22 cellular contexts compared by ENCODE assay signal in the genomic region with DNA sequence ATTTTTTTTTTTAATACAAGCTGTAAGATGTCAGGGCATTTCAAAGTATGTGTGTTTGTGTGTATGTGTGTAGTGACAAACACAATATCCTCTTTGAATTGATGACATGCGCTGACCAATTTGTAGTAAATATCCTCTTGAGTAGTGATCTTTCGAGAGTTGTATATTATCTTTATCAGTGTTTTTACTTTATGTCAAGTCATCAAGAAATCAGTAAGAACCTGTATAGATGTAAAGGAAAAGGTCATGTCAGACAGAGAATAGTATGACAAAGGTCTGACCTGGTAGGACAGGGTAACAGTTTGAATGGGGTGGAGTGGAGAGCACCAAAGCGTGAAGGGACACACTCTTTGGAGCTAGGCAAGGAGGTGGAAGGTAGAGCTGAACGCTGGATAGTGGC.
DNase-seq lines count a peak whose midpoint lies in the region; ATAC-seq, FAIRE-seq and TF ChIP-seq lines count a peak whose summit lies in the region.
"Had no signal": no experiment of that assay in that cellular context is flagged by ENCODE, and none has a peak within 500 bp of the region (broad histone marks: within the 10 kb centered on the region; RNA-seq: fewer than 3 reads in every experiment).

No MANE protein-coding gene starts in this region.

- H3K4me2 ChIP-seq in A549 (no peak overlapping the region), K562 (ENCODE audit: insufficient read depth, low read length) (no peak overlapping the region)
- H3K4me2 ChIP-seq: BLaER1 treated with 17β-estradiol and CSF1 and Interleukin-3, amounts not matched to agents 10 nM and 100 nM had no signal

- peaks cover 7% of the 10 kb centered on the region for H3K36me3 Mint-ChIP-seq in progenitor cell of endocrine pancreas (ENCODE audit: insufficient read depth)
- H3K36me3 Mint-ChIP-seq in activated naive CD8-positive, alpha-beta T cell treated with anti-CD3 and anti-CD28 coated beads, Interleukin-2, amount 50 U/mL, for 24 hours (ENCODE audit: low read depth): no peaks in the 10 kb centered on the region
- H3K36me3 Mint-ChIP-seq: CD8-positive, alpha-beta T cell had no signal

- peak overlapping the region; percentile 28 for H3K27ac Mint-ChIP-seq in progenitor cell of endocrine pancreas
- no peak overlapping the region for H3K27ac Mint-ChIP-seq in activated naive CD8-positive, alpha-beta T cell treated with anti-CD3 and anti-CD28 coated beads, Interleukin-2, amount 50 U/mL, for 24 hours
- H3K27ac Mint-ChIP-seq: B cell; CD4-positive, alpha-beta T cell; CD8-positive, alpha-beta T cell had no signal

- POLR2A ChIA-PET in A549 (lab: Yijun Ruan, JAX) (no interaction called here), K562 (lab: Yijun Ruan, JAX) (no interaction called here)

- intact Hi-C loops in K562 (cut with micrococcal nuclease): no loop called here

- FAIRE-seq in A549 (lab: Jason Lieb, UNC) (no peak), D721Med (lab: Jason Lieb, UNC) (peak; percentile 87), K562 (lab: Jason Lieb, UNC) (no peak)
- FAIRE-seq: GM12891, GM19239 had no signal

- peaks cover 14% of the 10 kb centered on the region for H3K9me3 Mint-ChIP-seq in progenitor cell of endocrine pancreas (ENCODE audit: low read depth)
- peaks cover 11% of the 10 kb centered on the region for H3K9me3 Mint-ChIP-seq in activated naive CD8-positive, alpha-beta T cell treated with anti-CD3 and anti-CD28 coated beads, Interleukin-2, amount 50 U/mL, for 24 hours

- H2AFZ ChIP-seq in K562 (ENCODE audit: low read depth, low read length): no peak overlapping the region

- H3K4me1 Mint-ChIP-seq in progenitor cell of endocrine pancreas (ENCODE audit: low read depth): peaks cover 32% of the 10 kb centered on the region
- H3K4me1 Mint-ChIP-seq in activated naive CD8-positive, alpha-beta T cell treated with anti-CD3 and anti-CD28 coated beads, Interleukin-2, amount 50 U/mL, for 24 hours: no peaks in the 10 kb centered on the region
- H3K4me1 Mint-ChIP-seq: B cell had no signal

- BruUV-seq in K562 (replicated peaks; lab: Mats Ljungman, UMichigan): no TSS peak

- TF ChIP-seq RAD21 in A549 (conservative IDR thresholded peaks at IDR 0.05 in 1 of 2, IDR thresholded peaks at IDR 0.05 in 1 of 2): no peak
- no peak for TF ChIP-seq RAD21 in K562 (CRISPR knock-in tag; conservative IDR thresholded peaks at IDR 0.05 in 1 of 2, IDR thresholded peaks at IDR 0.05 in 1 of 2)

- DNase-seq in A549 (ENCODE audit: low read depth in 1 of 2, low spot score in 1 of 2) (no peak), D721Med (ENCODE audit: insufficient read length, low spot score) (no peak), K562 (ENCODE audit: extremely low read depth in 1 of 4, low spot score in 3 of 4) (no peak), progenitor cell of endocrine pancreas (ENCODE audit: low spot score, unreplicated experiment) (no peak)
- no peak for DNase-seq in activated naive CD8-positive, alpha-beta T cell treated with anti-CD3 and anti-CD28 coated beads, Interleukin-2, amount 50 U/mL, for 24 hours
- DNase-seq in stimulated activated CD4-positive, alpha-beta T cell treated with anti-CD3 and anti-CD28 coated beads, Interleukin-15, amount 100 ng/mL, for 24 hours: no peak
- DNase-seq: 8988T; AML-193; Caco-2; Calu3; CD4-positive, alpha-beta T cell; CD8-positive, alpha-beta T cell; DMS 273 treated with DMSO at 0.1 percent for 48 hours; DMS153; DMS79 treated with DMSO at 0.1 percent for 48 hours; GF-D8 had no signal

- no peaks in the 10 kb centered on the region for H3K27me3 Mint-ChIP-seq in progenitor cell of endocrine pancreas
- no peaks in the 10 kb centered on the region for H3K27me3 Mint-ChIP-seq in activated naive CD8-positive, alpha-beta T cell treated with anti-CD3 and anti-CD28 coated beads, Interleukin-2, amount 50 U/mL, for 24 hours
- H3K27me3 Mint-ChIP-seq: B cell; CD4-positive, alpha-beta T cell had no signal

- in situ Hi-C loops in K562 (cut with MboI): no loop called here

- TF ChIP-seq CTCF in A549 (IDR thresholded peaks at IDR 0.05) (no peak), D721Med (IDR thresholded peaks at IDR 0.05; ENCODE audit: insufficient read depth, missing control alignments) (no peak), K562 (IDR thresholded peaks at IDR 0.05 in 2 of 3, conservative IDR thresholded peaks at IDR 0.05 in 1 of 3; ENCODE audit: insufficient read depth in 2 of 3, low read depth in 1 of 3, low read length in 3 of 3) (no peak), progenitor cell of endocrine pancreas (IDR thresholded peaks at IDR 0.05; ENCODE audit: unreplicated experiment) (no peak)

- H3K79me2 ChIP-seq in K562 (ENCODE audit: control insufficient read depth, insufficient read depth, low read length): no peaks in the 10 kb centered on the region

- H3K4me3 ChIP-seq in A549: no peak overlapping the region
- no peak overlapping the region for H3K4me3 ChIP-seq in K562
- H3K4me3 ChIP-seq: BLaER1 treated with 17β-estradiol and CSF1 and Interleukin-3, amounts not matched to agents 10 nM and 100 nM had no signal

- H3K27me3 ChIP-seq in K562 (ENCODE audit: control insufficient read depth in 2 of 2, insufficient read depth in 2 of 2, low read length in 2 of 2): no peaks in the 10 kb centered on the region
- H3K27me3 ChIP-seq: BLaER1 treated with 17β-estradiol and CSF1 and Interleukin-3, amounts not matched to agents 10 nM and 100 nM had no signal

- H3K9me3 ChIP-seq in A549 (no peaks in the 10 kb centered on the region), K562 (replicated peaks; ENCODE audit: control insufficient read depth, insufficient read depth, low read depth, low read length) (no peaks in the 10 kb centered on the region)
- H3K9me3 ChIP-seq: BLaER1 treated with 17β-estradiol and CSF1 and Interleukin-3, amounts not matched to agents 10 nM and 100 nM; Caco-2 had no signal

- CTCF ChIA-PET in A549 (lab: Yijun Ruan, JAX): no interaction called here
- CTCF ChIA-PET in K562 (lab: Yijun Ruan, JAX; ENCODE audit: low intra/inter-chr PET ratio): no interaction called here

- no peak overlapping the region for H3K4me3 Mint-ChIP-seq in progenitor cell of endocrine pancreas (ENCODE audit: low read depth)
- H3K4me3 Mint-ChIP-seq in activated naive CD8-positive, alpha-beta T cell treated with anti-CD3 and anti-CD28 coated beads, Interleukin-2, amount 50 U/mL, for 24 hours: no peak overlapping the region
- H3K4me3 Mint-ChIP-seq: B cell; CD4-positive, alpha-beta T cell; CD8-positive, alpha-beta T cell had no signal

- ATAC-seq in A549 (no peak), K562 (no peak), HG03175 (IDR thresholded peaks at IDR 0.05; ENCODE audit: unreplicated experiment) (no peak)
- no peak for ATAC-seq in activated naive CD8-positive, alpha-beta T cell treated with anti-CD3 and anti-CD28 coated beads, Interleukin-2, amount 50 U/mL, for 24 hours
- ATAC-seq: CD8-positive, alpha-beta T cell had no signal

- H3K4me1 ChIP-seq in A549: no peaks in the 10 kb centered on the region
- H3K4me1 ChIP-seq in K562 (replicated peaks in 1 of 2; ENCODE audit: control insufficient read depth in 2 of 2, insufficient read depth in 2 of 2, low read length in 2 of 2): no peaks in the 10 kb centered on the region

- TF ChIP-seq EP300 in A549 (IDR thresholded peaks at IDR 0.05) (no peak), K562 (IDR thresholded peaks at IDR 0.05; ENCODE audit: low read length) (no peak)

- no peaks in the 10 kb centered on the region for H4K20me1 ChIP-seq in K562 (replicated peaks; ENCODE audit: control insufficient read depth, insufficient read depth, low read length)
- H4K20me1 ChIP-seq: BLaER1 treated with 17β-estradiol and CSF1 and Interleukin-3, amounts not matched to agents 10 nM and 100 nM had no signal

- H3K27ac ChIP-seq in A549 (no peak overlapping the region), K562 (ENCODE audit: extremely low read depth, low read depth, low read length) (no peak overlapping the region)
- H3K27ac ChIP-seq: BLaER1 treated with 17β-estradiol and CSF1 and Interleukin-3, amounts not matched to agents 10 nM and 100 nM; C4-2B had no signal

- TF ChIP-seq POLR2A in A549 (IDR thresholded peaks at IDR 0.05; ENCODE audit: low read length) (no peak), K562 (conservative IDR thresholded peaks at IDR 0.05) (no peak)

- H3K36me3 ChIP-seq in K562 (ENCODE audit: control insufficient read depth, insufficient read depth, low read length): no peaks in the 10 kb centered on the region
- H3K36me3 ChIP-seq: BLaER1 treated with 17β-estradiol and CSF1 and Interleukin-3, amounts not matched to agents 10 nM and 100 nM had no signal

- H3K9me1 ChIP-seq in K562 (ENCODE audit: control insufficient read depth, insufficient read depth, low read length): no peaks in the 10 kb centered on the region

- no peak overlapping the region for H3K9ac ChIP-seq in K562 (ENCODE audit: insufficient read depth in 1 of 2, low read depth in 2 of 2, low read length in 2 of 2)
- H3K9ac ChIP-seq: BLaER1 treated with 17β-estradiol and CSF1 and Interleukin-3, amounts not matched to agents 10 nM and 100 nM had no signal

- WGBS in A549 (ENCODE audit: missing lambda C conversion rate): 57% methylated on average over 4 of the region's 4 CpGs
- 2% methylated on average over 4 of the region's 4 CpGs for WGBS in K562 (ENCODE audit: insufficient coverage, low coverage, missing lambda C conversion rate)

TF ChIP-seq in A549, 52 proteins besides CTCF, POLR2A, EP300 and RAD21 (continues in another document):
- TF ChIP-seq EHF (CRISPR knock-in tag; IDR thresholded peaks at IDR 0.05): no peak
- TF ChIP-seq, protein P1, sequence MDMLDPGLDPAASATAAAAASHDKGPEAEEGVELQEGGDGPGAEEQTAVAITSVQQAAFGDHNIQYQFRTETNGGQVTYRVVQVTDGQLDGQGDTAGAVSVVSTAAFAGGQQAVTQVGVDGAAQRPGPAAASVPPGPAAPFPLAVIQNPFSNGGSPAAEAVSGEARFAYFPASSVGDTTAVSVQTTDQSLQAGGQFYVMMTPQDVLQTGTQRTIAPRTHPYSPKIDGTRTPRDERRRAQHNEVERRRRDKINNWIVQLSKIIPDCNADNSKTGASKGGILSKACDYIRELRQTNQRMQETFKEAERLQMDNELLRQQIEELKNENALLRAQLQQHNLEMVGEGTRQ (IDR thresholded peaks at IDR 0.05): no peak
- peak; percentile 58 for TF ChIP-seq MAFK (IDR thresholded peaks at IDR 0.05; ENCODE audit: partially characterized antibody)
- no peak for TF ChIP-seq SREBF2 (IDR thresholded peaks at IDR 0.05)
- TF ChIP-seq RARB (CRISPR knock-in tag; IDR thresholded peaks at IDR 0.05): no peak

TF ChIP-seq in K562, 482 proteins besides CTCF, POLR2A, EP300 and RAD21 (continues in another document):
- TF ChIP-seq E2F1 (CRISPR knock-in tag; IDR thresholded peaks at IDR 0.05) (no peak), MCM3 (IDR thresholded peaks at IDR 0.05) (no peak), TARDBP (IDR thresholded peaks at IDR 0.05) (no peak), ZNF316 (IDR thresholded peaks at IDR 0.05) (peak; percentile 25; the same call in 1 of the 2 replicates)

Comparison
In these comparisons a context has a peak if more than half of its experiments do, and no peak if none do; other contexts are left out.
1. Of the 35 proteins assayed by ChIP-seq in both K562 and A549: peak only in K562: none; only in A549: MAFK; in both: none; in neither: 34.